ENCODE assay signal across 15 cellular contexts in the genomic region with DNA sequence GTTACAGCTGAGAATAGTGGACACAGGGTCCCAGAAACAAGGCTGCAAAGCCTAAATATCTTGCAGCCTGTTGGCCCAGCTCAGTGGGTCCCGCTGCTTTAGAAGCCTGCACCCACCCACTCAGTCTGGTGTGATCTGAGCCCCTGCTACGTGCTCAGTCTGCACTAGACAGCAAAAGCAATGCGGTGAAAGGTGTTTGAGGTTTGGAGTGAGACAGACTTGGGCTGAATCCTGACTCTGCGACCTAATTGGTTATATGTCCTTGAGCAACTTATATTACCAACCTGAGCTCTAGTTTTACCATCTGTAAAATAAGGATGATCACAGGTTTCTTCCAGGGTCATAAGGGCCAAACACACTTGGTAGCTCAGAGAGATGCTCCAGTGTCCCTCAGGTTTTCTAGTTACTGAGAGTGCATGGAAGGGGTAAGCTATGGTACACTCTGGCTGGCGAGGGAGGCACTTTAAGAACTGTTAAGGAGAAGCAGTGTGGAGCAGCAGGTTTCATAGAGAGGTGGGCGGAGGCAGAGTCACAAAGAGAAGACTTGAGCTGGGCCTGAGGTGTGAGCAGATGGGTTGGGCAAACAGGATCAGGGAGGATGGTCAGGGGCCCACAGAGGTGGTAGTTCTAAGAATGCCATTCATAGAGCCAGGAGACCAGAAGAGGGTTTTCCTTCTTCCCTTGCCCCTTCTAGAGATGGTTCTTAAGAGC. TPM values are rescaled to one million over a fixed set of nuclear protein-coding genes. Genes with fewer than 3 reads are reported as not detected.
"Had no signal": no experiment of that assay in that cellular context is flagged by ENCODE, and none has a peak within 500 bp of the region (broad histone marks: within the 10 kb centered on the region; RNA-seq: fewer than 3 reads in every experiment).

No MANE protein-coding gene starts in this region.

- H3K9me3 ChIP-seq: right lobe of liver, thyroid gland had no signal

- H3K4me1 Mint-ChIP-seq: brain, T-cell had no signal

- H3K27ac Mint-ChIP-seq: activated naive CD8-positive, alpha-beta T cell; brain; natural killer cell treated with Interleukin-12 subunit alpha and Interleukin-12 subunit beta and Interleukin-15 and Interleukin-18, amount 100 ng/mL, for 72 hours; T-cell had no signal

- DNase-seq: activated CD4-positive, alpha-beta T cell treated with anti-CD3 and anti-CD28 coated beads for 1 hour; activated effector memory CD4-positive, alpha-beta T cell treated with anti-CD3 and anti-CD28 coated beads, Interleukin-2, amount 50 U/mL, for 16 hours; activated T-cell treated with anti-CD3 and anti-CD28 coated beads, Interleukin-2, amount 50 U/mL, for 48 hours; cerebellar nuclear complex; effector memory CD4-positive, alpha-beta T cell; foreskin melanocyte; mesendoderm; right lobe of liver; T-cell; thyroid gland had no signal

- H3K27me3 Mint-ChIP-seq: activated naive CD8-positive, alpha-beta T cell; natural killer cell treated with Interleukin-12 subunit alpha and Interleukin-12 subunit beta and Interleukin-15 and Interleukin-18, amount 100 ng/mL, for 72 hours; T-cell had no signal

- H3K27me3 ChIP-seq: right lobe of liver, thyroid gland had no signal

- H3K4me3 ChIP-seq: right lobe of liver, SK-N-MC, thyroid gland had no signal

- H3K4me3 Mint-ChIP-seq: activated naive CD8-positive, alpha-beta T cell; brain; natural killer cell treated with Interleukin-12 subunit alpha and Interleukin-12 subunit beta and Interleukin-15 and Interleukin-18, amount 100 ng/mL, for 72 hours; T-cell had no signal

- H3K9me3 Mint-ChIP-seq: brain; natural killer cell treated with Interleukin-12 subunit alpha and Interleukin-12 subunit beta and Interleukin-15 and Interleukin-18, amount 100 ng/mL, for 72 hours; T-cell had no signal

- H3K27ac ChIP-seq: epithelial cell of prostate, right lobe of liver, SK-N-MC, thyroid gland had no signal

- H3K4me1 ChIP-seq: thyroid gland had no signal

- ATAC-seq: right lobe of liver, T-cell had no signal

RNA-seq across cellular contexts. Expression of a gene that starts 10.1 kb away (rescaled TPM):
- total RNA-seq: natural killer cell treated with Interleukin-12 subunit alpha and Interleukin-12 subunit beta and Interleukin-15 and Interleukin-18, amount 100 ng/mL, for 72 hours had no signal
